In genomic region chr22:41596776-41597634, GRCh38 we compare ENCODE assay signal across 9 cellular contexts. TPM values are rescaled to one million over a fixed set of nuclear protein-coding genes. Genes with fewer than 3 reads are reported as not detected.
DNase-seq lines count a peak whose midpoint lies in the region; ATAC-seq and TF ChIP-seq lines count a peak whose summit lies in the region.
"Had no signal": no experiment of that assay in that cellular context is flagged by ENCODE, and none has a peak within 500 bp of the region (broad histone marks: within the 10 kb centered on the region; RNA-seq: fewer than 3 reads in every experiment).

No MANE protein-coding gene starts in this region.

- no peaks in the 10 kb centered on the region for H3K79me2 ChIP-seq in KMS-11 (ENCODE audit: insufficient read depth, low read depth)

- H3K27ac Mint-ChIP-seq in T-cell, result no peak overlapping the region
- H3K27ac Mint-ChIP-seq: CD8-positive, alpha-beta memory T cell had no signal

- no peak overlapping the region for H3K4me3 Mint-ChIP-seq in T-cell
- H3K4me3 Mint-ChIP-seq: CD8-positive, alpha-beta memory T cell had no signal

- DNase-seq in NCI-H1436 (lab: John Stamatoyannopoulos, UW) (peak; percentile 32), NCI-H1436 treated with DMSO at 0.1 percent for 48 hours (lab: John Stamatoyannopoulos, UW) (no peak), T-cell (peak in 9 of 34 experiments; percentile 13 to 35 (median 26)), dorsolateral prefrontal cortex (peak in 9 of 10 donors; percentile 47 to 76 (median 64)), lower lobe of right lung (peak; percentile 78), testis (peak; percentile 75)

- no peak overlapping the region; the same call in 1 of the 2 replicates for H3K4me2 ChIP-seq in KMS-11

- TF ChIP-seq CTCF in KMS-11 (conservative IDR thresholded peaks at IDR 0.05; ENCODE audit: low read depth, low read length) (peak; percentile 81), dorsolateral prefrontal cortex (IDR thresholded peaks at IDR 0.05 in 54 of 56, conservative IDR thresholded peaks at IDR 0.05 in 2 of 56; ENCODE audit: low read depth in 1 of 56, partially characterized antibody in 56 of 56) (peak; percentile 8 to 79 (median 66)), lower lobe of right lung (IDR thresholded peaks at IDR 0.05) (peak; percentile 74), testis (IDR thresholded peaks at IDR 0.05) (peak; percentile 32 to 66 (median 60))

- H3K4me3 ChIP-seq in KMS-11 (IDR thresholded peaks at IDR 0.05; ENCODE audit: insufficient read depth, low read depth, low read length) (no peak overlapping the region), dorsolateral prefrontal cortex (no peak overlapping the region), lower lobe of right lung (no peak overlapping the region), testis (no peak overlapping the region)

- H3K27me3 Mint-ChIP-seq in T-cell, result no peaks in the 10 kb centered on the region

- no peaks in the 10 kb centered on the region for H3K9me3 Mint-ChIP-seq in T-cell
- H3K9me3 Mint-ChIP-seq: CD8-positive, alpha-beta memory T cell had no signal

- H3K36me3 ChIP-seq in KMS-11 (ENCODE audit: insufficient read depth) (no peaks in the 10 kb centered on the region), lower lobe of right lung (peaks cover 31% of the 10 kb centered on the region), testis (ENCODE audit: low read depth, missing control alignments) (no peaks in the 10 kb centered on the region)

- H3K4me1 Mint-ChIP-seq in T-cell, result peaks cover 0 to 2% (median 0%) of the 10 kb centered on the region in 3 donors
- H3K4me1 Mint-ChIP-seq: CD8-positive, alpha-beta memory T cell had no signal

- intact Hi-C loops in dorsolateral prefrontal cortex (cut with DNase I) (loop anchor here in 1 of 2 donors (5.0 kb wide), 1 partner anchor 200 kb away; no protein-coding TSS in a partner anchor), lower lobe of right lung (cut with DNase I) (loop anchor here (10.0 kb wide), 1 partner anchor 52 kb away; the partner anchor contains the start of gene POLR3H), testis (cut with DNase I; ENCODE audit: low total_unique reads) (no loop called here)

- H3K4me1 ChIP-seq in KMS-11 (ENCODE audit: low read depth, poor library complexity, severe bottlenecking), result peaks cover 10% of the 10 kb centered on the region
- H3K4me1 ChIP-seq in lower lobe of right lung, result peaks cover 11% of the 10 kb centered on the region
- peaks cover 9% of the 10 kb centered on the region for H3K4me1 ChIP-seq in testis

- CTCF ChIA-PET in T-cell (lab: Charles Lee), result no interaction called here

- H3K27ac ChIP-seq in KMS-11 (no peak overlapping the region), dorsolateral prefrontal cortex (peak overlapping the region in 52 of 59 donors; percentile 1 to 74 (median 50)), lower lobe of right lung (no peak overlapping the region), testis (peak overlapping the region in 1 of 2 donors; percentile 18)

- no peak for TF ChIP-seq POLR2A in testis (IDR thresholded peaks at IDR 0.05)

- H3K9me3 ChIP-seq in lower lobe of right lung (no peaks in the 10 kb centered on the region), testis (no peaks in the 10 kb centered on the region)

- 41 to 48% methylated on average over 11 to 13 of the region's 13 CpGs for WGBS in testis, 2 donors

- H4K20me1 ChIP-seq in KMS-11 (ENCODE audit: insufficient read depth), result 0 out of 2 replicates have a peak, but pooled peaks cover 6% of the 10 kb centered on the region

- POLR2A ChIA-PET in T-cell (lab: Charles Lee), result interaction anchor here in 1 of 2 donors (1.1 kb wide), 1 partner anchor 16 kb away, joined by 4 read pairs; no protein-coding TSS in a partner anchor

- H3K9ac ChIP-seq in KMS-11, result no peak overlapping the region

- no peaks in the 10 kb centered on the region for H3K27me3 ChIP-seq in KMS-11 (ENCODE audit: insufficient read depth, low read depth)
- H3K27me3 ChIP-seq in dorsolateral prefrontal cortex, result no peaks in the 10 kb centered on the region
- no peaks in the 10 kb centered on the region for H3K27me3 ChIP-seq in lower lobe of right lung (ENCODE audit: low read depth)
- no peaks in the 10 kb centered on the region for H3K27me3 ChIP-seq in testis

- ATAC-seq in T-cell (replicated peaks in 1 of 4) (peak; percentile 54 to 72 (median 64)), lower lobe of right lung (peak; percentile 94 to 95), GM21786 (IDR thresholded peaks at IDR 0.05; ENCODE audit: unreplicated experiment) (no peak)

- no peak overlapping the region for H2AFZ ChIP-seq in KMS-11 (ENCODE audit: low read depth)

- peaks cover 23% of the 10 kb centered on the region for H3K36me3 Mint-ChIP-seq in T-cell

RNA-seq across cellular contexts. Expression of gene PMM1, which starts 7.4 kb away (rescaled TPM):
- total RNA-seq in T-cell, result 10 to 100 TPM; 22.6 to 39.7 (median 33.4) TPM
- total RNA-seq in dorsolateral prefrontal cortex, result 10 to 100 TPM; 29.3 to 80.7 (median 56.1) TPM
- total RNA-seq in lower lobe of right lung, result 47.3 TPM
- total RNA-seq in testis, result 10 to 100 TPM; 44.4 to 45.7 TPM
- 82.2 TPM for polyA plus RNA-seq in testis (ENCODE audit: insufficient read depth, low read depth, low replicate concordance)

RNA-seq across cellular contexts. Expression of gene DESI1, which starts 23.8 kb away (rescaled TPM):
- total RNA-seq in T-cell, result 10 to 100 TPM; 19.9 to 31.3 (median 28.7) TPM
- total RNA-seq in dorsolateral prefrontal cortex, result 10 to 100 TPM; 45.7 to 64.7 (median 55.1) TPM
- total RNA-seq in lower lobe of right lung, result 26.1 TPM
- 10 to 100 TPM; 45.3 to 62.6 TPM for total RNA-seq in testis
- polyA plus RNA-seq in testis (ENCODE audit: insufficient read depth, low read depth, low replicate concordance), result 103 TPM

RNA-seq across cellular contexts. Expression of gene XRCC6, which starts 24.1 kb away (rescaled TPM):
- total RNA-seq in T-cell, result 100 to 1,000 TPM; 159 to 174 (median 168) TPM
- total RNA-seq in dorsolateral prefrontal cortex, result 100 to 1,000 TPM in 115 of 120 experiments, 10 to 100 TPM in 5; 83.9 to 180 (median 142) TPM
- total RNA-seq in lower lobe of right lung, result 162 TPM
- 100 to 1,000 TPM; 290 to 317 TPM for total RNA-seq in testis
- polyA plus RNA-seq in testis (ENCODE audit: insufficient read depth, low read depth, low replicate concordance), result 621 TPM

RNA-seq across cellular contexts. Expression of gene CSDC2, which starts 36.2 kb away (rescaled TPM):
- total RNA-seq in T-cell (under 1 TPM in 3 of 5 donors, not detected in 2; 0.13 to 0.23 (median 0.16) TPM), dorsolateral prefrontal cortex (10 to 100 TPM in 111 of 120 experiments, 1 to 10 TPM in 9; 7.0 to 30.7 (median 15.7) TPM), lower lobe of right lung (2.4 TPM), testis (10 to 100 TPM; 76.5 to 87.0 TPM)
- polyA plus RNA-seq in testis (ENCODE audit: insufficient read depth, low read depth, low replicate concordance), result 50.1 TPM
- total RNA-seq: CD8-positive, alpha-beta memory T cell had no signal
- polyA plus RNA-seq: CD8-positive, alpha-beta memory T cell had no signal

RNA-seq across cellular contexts. Expression of gene POLR3H, which starts 52.7 kb away (rescaled TPM):
- total RNA-seq in T-cell (10 to 100 TPM; 20.6 to 57.7 (median 44.9) TPM), dorsolateral prefrontal cortex (10 to 100 TPM; 47.5 to 93.1 (median 62.0) TPM), lower lobe of right lung (39.0 TPM), testis (10 to 100 TPM; 23.3 to 24.6 TPM)
- 38.9 TPM for polyA plus RNA-seq in testis (ENCODE audit: insufficient read depth, low read depth, low replicate concordance)

Comparison
In these comparisons a context has a peak if more than half of its experiments do, and no peak if none do; other contexts are left out.
1. H3K27ac ChIP-seq: peak in dorsolateral prefrontal cortex (52 of 59); none in KMS-11 (single experiment) and lower lobe of right lung (single experiment).
2. Peak in every context shown above with its lines, with median percentiles within 50 percentile points of each other: CTCF ChIP-seq.